ENCODE assay signal across 8 cellular contexts in genomic region chr22:26483043-26483438, GRCh38. TPM values are rescaled to one million over a fixed set of nuclear protein-coding genes. Genes with fewer than 3 reads are reported as not detected.
DNase-seq lines count a peak whose midpoint lies in the region; ATAC-seq and TF ChIP-seq lines count a peak whose summit lies in the region.

No MANE protein-coding gene starts in this region.

- intact Hi-C loops in CD4-positive, alpha-beta memory T cell (cut with micrococcal nuclease): loop anchor here (1.0 to 2.0 kb wide), 5 partner anchors 29 to 189 kb away; partner anchors contain the start of genes ASPHD2, TFIP11 and TPST2

- no peak for ATAC-seq in HG02970 (IDR thresholded peaks at IDR 0.05; ENCODE audit: low FRiP score, unreplicated experiment)

- CTCF ChIA-PET in CD4-positive, alpha-beta memory T cell (lab: Charles Lee; ENCODE audit: partially characterized antibody): interaction anchor here (1.1 to 4.1 kb wide), 2 partner anchors 22 to 29 kb away, joined by 3 to 17 read pairs; partner anchors contain the start of gene TFIP11

- peaks cover 51 to 82% (median 69%) of the 10 kb centered on the region in 4 donors for H3K4me1 Mint-ChIP-seq in CD4-positive, alpha-beta memory T cell
- peaks cover 58% of the 10 kb centered on the region for H3K4me1 Mint-ChIP-seq in neural crest cell

- H3K27me3 Mint-ChIP-seq in CD4-positive, alpha-beta memory T cell: no peaks in the 10 kb centered on the region
- H3K27me3 Mint-ChIP-seq in neural crest cell (ENCODE audit: low read depth): no peaks in the 10 kb centered on the region

- H3K27me3 ChIP-seq in CD4-positive, alpha-beta memory T cell (ENCODE audit: insufficient read depth, low read length): no peaks in the 10 kb centered on the region
- H3K27me3 ChIP-seq in effector memory CD4-positive, alpha-beta T cell (replicated peaks; ENCODE audit: control insufficient read depth, insufficient read depth, low read length, poor library complexity, severe bottlenecking): no peaks in the 10 kb centered on the region

- peak in 1 of 5 donors; percentile 7 for DNase-seq in CD4-positive, alpha-beta memory T cell
- DNase-seq in effector memory CD4-positive, alpha-beta T cell: no peak
- DNase-seq in neural crest cell (ENCODE audit: low read depth, low spot score) (no peak), NOMO-1 treated with dmso at 0.1 percent for 144 hours (lab: John Stamatoyannopoulos, UW; ENCODE audit: unreplicated experiment) (no peak), GDM1 (lab: John Stamatoyannopoulos, UW) (no peak), NCI-H2029 treated with DMSO at 0.1 percent for 48 hours (lab: John Stamatoyannopoulos, UW) (no peak)

- POLR2A ChIA-PET in CD4-positive, alpha-beta memory T cell (lab: Charles Lee; ENCODE audit: partially characterized antibody): interaction anchor here (0.7 to 6.4 kb wide), 25 partner anchors 9 to 1436 kb away, joined by 3 to 68 read pairs (median 6); partner anchors contain the start of genes ASPHD2, MIAT, PITPNB and TFIP11

- H3K4me1 ChIP-seq in CD4-positive, alpha-beta memory T cell (ENCODE audit: insufficient read depth, low read length): peaks cover 72% of the 10 kb centered on the region
- H3K4me1 ChIP-seq in effector memory CD4-positive, alpha-beta T cell (ENCODE audit: control insufficient read depth, insufficient read depth, low read length, poor library complexity, severe bottlenecking): peaks cover 43% of the 10 kb centered on the region

- peak overlapping the region; percentile 93 to 99 (median 99) for H3K27ac Mint-ChIP-seq in CD4-positive, alpha-beta memory T cell
- H3K27ac Mint-ChIP-seq in neural crest cell (ENCODE audit: unreplicated experiment): peak overlapping the region; percentile 98

- no peaks in the 10 kb centered on the region for H3K9me3 ChIP-seq in CD4-positive, alpha-beta memory T cell (ENCODE audit: control insufficient read depth in 1 of 2, low read length in 2 of 2)
- no peaks in the 10 kb centered on the region for H3K9me3 ChIP-seq in KOPT-K1 (ENCODE audit: insufficient read depth, low read length, poor library complexity, severe bottlenecking)
- H3K9me3 ChIP-seq in effector memory CD4-positive, alpha-beta T cell (ENCODE audit: control insufficient read depth, low read length): no peaks in the 10 kb centered on the region

- TF ChIP-seq CTCF in neural crest cell (conservative IDR thresholded peaks at IDR 0.05): no peak

- peak overlapping the region; percentile 95 for H3K27ac ChIP-seq in CD4-positive, alpha-beta memory T cell (ENCODE audit: low read depth, low read length)
- peak overlapping the region; percentile 92 for H3K27ac ChIP-seq in KOPT-K1 (ENCODE audit: low read depth, low read length, poor library complexity, severe bottlenecking)
- peak overlapping the region; percentile 87 for H3K27ac ChIP-seq in effector memory CD4-positive, alpha-beta T cell (ENCODE audit: insufficient read depth, low read length, poor library complexity, severe bottlenecking)

- peaks cover 12 to 47% of the 10 kb centered on the region in 2 donors for H3K36me3 Mint-ChIP-seq in CD4-positive, alpha-beta memory T cell
- H3K36me3 Mint-ChIP-seq in neural crest cell (ENCODE audit: low read depth): peaks cover 2% of the 10 kb centered on the region

- peak overlapping the region; percentile 51 to 77 for H3K4me3 ChIP-seq in CD4-positive, alpha-beta memory T cell (ENCODE audit: low read length in 2 of 2)
- peak overlapping the region; percentile 75 for H3K4me3 ChIP-seq in effector memory CD4-positive, alpha-beta T cell (ENCODE audit: insufficient read depth, low read depth, low read length, poor library complexity, severe bottlenecking)

- H3K36me3 ChIP-seq in CD4-positive, alpha-beta memory T cell (ENCODE audit: insufficient read depth, low read length): peaks cover 5% of the 10 kb centered on the region
- peaks cover 26% of the 10 kb centered on the region for H3K36me3 ChIP-seq in KOPT-K1 (ENCODE audit: insufficient read depth, low read length)
- H3K36me3 ChIP-seq in effector memory CD4-positive, alpha-beta T cell (ENCODE audit: control insufficient read depth, insufficient read depth, low read length): peaks cover 2% of the 10 kb centered on the region

- H3K9me3 Mint-ChIP-seq in CD4-positive, alpha-beta memory T cell: peaks cover 0 to 3% (median 0%) of the 10 kb centered on the region in 8 donors
- no peaks in the 10 kb centered on the region for H3K9me3 Mint-ChIP-seq in neural crest cell

- peak overlapping the region; percentile 91 to 98 (median 92) for H3K4me3 Mint-ChIP-seq in CD4-positive, alpha-beta memory T cell
- peak overlapping the region; percentile 99 for H3K4me3 Mint-ChIP-seq in neural crest cell

RNA-seq across cellular contexts. Expression of gene HPS4, which starts 0.5 kb away (rescaled TPM):
- total RNA-seq in CD4-positive, alpha-beta memory T cell: 10 to 100 TPM; 54.0 to 59.7 TPM
- 10 to 100 TPM in 1 of 2 donors, 1 to 10 TPM in 1; 7.9 to 19.7 TPM for polyA plus RNA-seq in CD4-positive, alpha-beta memory T cell
- total RNA-seq in neural crest cell: 48.5 and 50.9 TPM in 2 replicates

RNA-seq across cellular contexts. Expression of gene SRRD, which starts 0.6 kb away (rescaled TPM):
- total RNA-seq in CD4-positive, alpha-beta memory T cell: 10 to 100 TPM; 19.5 to 20.7 TPM
- polyA plus RNA-seq in CD4-positive, alpha-beta memory T cell: 10 to 100 TPM; 17.6 to 28.9 TPM
- 30.8 and 32.4 TPM in 2 replicates for total RNA-seq in neural crest cell

RNA-seq across cellular contexts. Expression of gene TFIP11, which starts 29.2 kb away (rescaled TPM):
- total RNA-seq in CD4-positive, alpha-beta memory T cell: 10 to 100 TPM; 72.7 to 74.5 TPM
- 10 to 100 TPM; 22.2 to 45.4 TPM for polyA plus RNA-seq in CD4-positive, alpha-beta memory T cell
- 33.6 and 34.3 TPM in 2 replicates for total RNA-seq in neural crest cell

RNA-seq across cellular contexts. Expression of gene ASPHD2, which starts 54.0 kb away (rescaled TPM):
- 1 to 10 TPM; 4.0 to 4.1 TPM for total RNA-seq in CD4-positive, alpha-beta memory T cell
- polyA plus RNA-seq in CD4-positive, alpha-beta memory T cell: 1 to 10 TPM; 2.8 to 4.1 TPM
- total RNA-seq in neural crest cell: 4.5 and 4.9 TPM in 2 replicates
